In the genomic region with DNA sequence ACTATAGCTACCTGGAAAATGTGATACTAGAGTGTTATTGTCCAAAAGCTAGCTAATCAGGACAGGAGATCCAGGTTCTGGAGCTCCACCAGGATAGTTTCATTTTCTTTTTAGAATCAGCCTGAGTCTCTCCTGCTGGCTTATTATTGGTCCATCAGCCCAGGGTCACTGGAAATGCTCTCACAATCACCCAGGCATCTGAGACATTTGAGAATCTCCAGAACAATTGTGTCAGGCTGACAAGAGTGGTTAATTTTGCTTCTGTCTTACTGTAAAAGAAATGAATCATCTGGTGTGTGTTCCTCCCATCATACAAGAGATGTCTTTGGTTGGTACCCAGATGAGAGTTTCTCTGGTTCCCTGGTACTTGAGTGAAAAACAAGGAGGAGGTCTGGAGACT, we compare ENCODE assay signal across 22 cellular contexts. TPM values are rescaled to one million over a fixed set of nuclear protein-coding genes. Genes with fewer than 3 reads are reported as not detected.
A peak's percentile ranks its signal among the peaks of the same experiment; 100 is the strongest.
DNase-seq lines count a peak whose midpoint lies in the region; ATAC-seq and TF ChIP-seq lines count a peak whose summit lies in the region.
"Had no signal": no experiment of that assay in that cellular context is flagged by ENCODE, and none has a peak within 500 bp of the region (broad histone marks: within the 10 kb centered on the region; RNA-seq: fewer than 3 reads in every experiment).

No MANE protein-coding gene starts in this region.

- H4K20me1 ChIP-seq in Loucy (ENCODE audit: insufficient read depth, low read length, poor library complexity, severe bottlenecking), result no peaks in the 10 kb centered on the region
- H4K20me1 ChIP-seq: BLaER1 treated with 17β-estradiol and CSF1 and Interleukin-3, amounts not matched to agents 10 nM and 100 nM had no signal

- intact Hi-C loops in activated CD4-positive, alpha-beta T cell treated with anti-CD3 and anti-CD28 coated beads, Interleukin-2, amount 10 ng/mL, durations not matched to agents 24 days and 14 days (cut with micrococcal nuclease), result no loop called here

- H3K9me3 ChIP-seq in Loucy (ENCODE audit: insufficient read depth, low read depth, low read length) (no peaks in the 10 kb centered on the region), mesenchymal stem cell (ENCODE audit: control insufficient read depth, low read length) (peaks cover 35% of the 10 kb centered on the region)
- H3K9me3 ChIP-seq: upper lobe of right lung had no signal

- no peak overlapping the region for H2BK12ac ChIP-seq in mesenchymal stem cell (ENCODE audit: low read length in 2 of 2)

- in situ Hi-C loops in KBM-7 (cut with MboI; ENCODE audit: low pct_unique_long_range_greater_than_20kb, low sequenced_read_pairs), result no loop called here

- peak overlapping the region; percentile 67 for H3K4me3 Mint-ChIP-seq in activated CD4-positive, alpha-beta T cell treated with anti-CD3 and anti-CD28 coated beads, Interleukin-2, amount 10 ng/mL, durations not matched to agents 24 days and 14 days
- peak overlapping the region; percentile 64 for H3K4me3 Mint-ChIP-seq in activated T-helper 17 cell treated with anti-CD3 and anti-CD28 coated beads, Interleukin-2, amount 50 U/mL, for 72 hours
- H3K4me3 Mint-ChIP-seq: neural crest cell; stimulated activated memory B cell treated with anti-CD40 and anti-IgM and Interleukin-4, amounts not matched to agents 10 μg/mL and 1 μg/mL and 100 μg/mL, for 72 hours had no signal

- H3K36me3 ChIP-seq in Loucy (ENCODE audit: insufficient read depth, low read length), result no peaks in the 10 kb centered on the region
- no peaks in the 10 kb centered on the region for H3K36me3 ChIP-seq in mesenchymal stem cell (ENCODE audit: control insufficient read depth in 1 of 2, insufficient read depth in 2 of 2, low read depth in 1 of 2, low read length in 2 of 2)
- H3K36me3 ChIP-seq: heart left ventricle, SJSA1, upper lobe of right lung had no signal

- H3K14ac ChIP-seq in mesenchymal stem cell (ENCODE audit: low read length in 2 of 2), result no peak overlapping the region

- H3K23ac ChIP-seq in mesenchymal stem cell (ENCODE audit: low read length in 2 of 2), result no peak overlapping the region

- DNase-seq in activated CD4-positive, alpha-beta T cell treated with anti-CD3 and anti-CD28 coated beads, Interleukin-2, amount 10 ng/mL, durations not matched to agents 24 days and 14 days, result peak; percentile 56
- DNase-seq in activated CD4-positive, alpha-beta T cell treated with anti-CD3 and anti-CD28 coated beads for 4 hours, result no peak
- peak; percentile 13 for DNase-seq in mesenchymal stem cell
- DNase-seq in KBM-7, result no peak
- DNase-seq in NK-92 treated with Interleukin-12 subunit alpha and Interleukin-12 subunit beta, amount 100 ng/mL, for 24 hours (lab: John Stamatoyannopoulos, UW), result no peak
- DNase-seq: activated CD8-positive, alpha-beta memory T cell treated with anti-CD3 and anti-CD28 coated beads for 24 hours; GM23248; heart left ventricle; islet precursor cell; NCI-H1092 treated with DMSO at 0.1 percent for 48 hours; NCI-H69; PC-3; stimulated activated CD4-positive, alpha-beta T cell treated with anti-CD3 and anti-CD28 coated beads, Interleukin-12 subunit alpha, Interleukin-12 subunit beta, amount 100 ng/mL, for 4 hours; upper lobe of right lung had no signal

- H3K4me3 ChIP-seq in Loucy (ENCODE audit: low read length, poor library complexity, severe bottlenecking) (peak overlapping the region; percentile 54), mesenchymal stem cell (ENCODE audit: insufficient read depth in 1 of 2, low read depth in 1 of 2, low read length in 2 of 2) (no peak overlapping the region)
- H3K4me3 ChIP-seq: BLaER1 treated with 17β-estradiol and CSF1 and Interleukin-3, amounts not matched to agents 10 nM and 100 nM; GM23248; SJSA1; upper lobe of right lung had no signal

- H3F3A ChIP-seq in Loucy (ENCODE audit: low read depth), result peaks cover 3% of the 10 kb centered on the region; the same call in 1 of the 2 replicates

- H3K9ac ChIP-seq in Loucy (ENCODE audit: low read depth, low read length, poor library complexity, severe bottlenecking) (peak overlapping the region; percentile 33), mesenchymal stem cell (ENCODE audit: low read length) (no peak overlapping the region)
- H3K9ac ChIP-seq: BLaER1 treated with 17β-estradiol and CSF1 and Interleukin-3, amounts not matched to agents 10 nM and 100 nM; GM23248 had no signal

- no peak overlapping the region for H4K91ac ChIP-seq in mesenchymal stem cell (ENCODE audit: low read length)

- H3K4me2 ChIP-seq in Loucy (ENCODE audit: low read depth, low read length, poor library complexity, severe bottlenecking), result peak overlapping the region; percentile 62
- no peak overlapping the region for H3K4me2 ChIP-seq in mesenchymal stem cell (ENCODE audit: low read length, poor library complexity, severe bottlenecking)
- H3K4me2 ChIP-seq: BLaER1 treated with 17β-estradiol and CSF1 and Interleukin-3, amounts not matched to agents 10 nM and 100 nM had no signal

- H3K79me1 ChIP-seq in mesenchymal stem cell (replicated peaks; ENCODE audit: low read length, poor library complexity, severe bottlenecking), result no peaks in the 10 kb centered on the region

- H3K27me3 Mint-ChIP-seq in activated CD4-positive, alpha-beta T cell treated with anti-CD3 and anti-CD28 coated beads, Interleukin-2, amount 10 ng/mL, durations not matched to agents 24 days and 14 days, result no peaks in the 10 kb centered on the region
- H3K27me3 Mint-ChIP-seq in activated T-helper 17 cell treated with anti-CD3 and anti-CD28 coated beads, Interleukin-2, amount 50 U/mL, for 72 hours, result no peaks in the 10 kb centered on the region
- H3K27me3 Mint-ChIP-seq: stimulated activated memory B cell treated with anti-CD40 and anti-IgM and Interleukin-4, amounts not matched to agents 10 μg/mL and 1 μg/mL and 100 μg/mL, for 72 hours had no signal

- H2AK5ac ChIP-seq in mesenchymal stem cell (ENCODE audit: low read length, severe bottlenecking), result no peak overlapping the region

- H2BK120ac ChIP-seq in mesenchymal stem cell (ENCODE audit: low read depth, low read length), result no peak overlapping the region

- peaks cover 21% of the 10 kb centered on the region for H3K79me2 ChIP-seq in Loucy (ENCODE audit: insufficient read depth, low read length)

- H2BK15ac ChIP-seq in mesenchymal stem cell (ENCODE audit: low read depth, poor library complexity, severe bottlenecking), result no peak overlapping the region

- H3K4me1 ChIP-seq in Loucy (ENCODE audit: insufficient read depth, low read length, poor library complexity, severe bottlenecking) (peaks cover 45% of the 10 kb centered on the region), mesenchymal stem cell (ENCODE audit: control insufficient read depth, insufficient read depth, low read depth, low read length) (no peaks in the 10 kb centered on the region)
- H3K4me1 ChIP-seq: SJSA1, upper lobe of right lung had no signal

- no peaks in the 10 kb centered on the region for H3K27me3 ChIP-seq in Loucy (ENCODE audit: insufficient read depth, low read length, poor library complexity, severe bottlenecking)
- H3K27me3 ChIP-seq in mesenchymal stem cell (ENCODE audit: control insufficient read depth in 1 of 2, insufficient read depth in 1 of 2, low read length in 2 of 2), result no peaks in the 10 kb centered on the region
- H3K27me3 ChIP-seq: BLaER1 treated with 17β-estradiol and CSF1 and Interleukin-3, amounts not matched to agents 10 nM and 100 nM; heart left ventricle; SJSA1; upper lobe of right lung had no signal

- no peak overlapping the region for H3K4ac ChIP-seq in mesenchymal stem cell (ENCODE audit: low read depth in 1 of 2, low read length in 2 of 2)

- no peak for TF ChIP-seq CTCF in Loucy (conservative IDR thresholded peaks at IDR 0.05; ENCODE audit: low read length)

- H3K18ac ChIP-seq in mesenchymal stem cell (ENCODE audit: low read depth in 1 of 2, low read length in 2 of 2), result no peak overlapping the region

- peaks cover 4% of the 10 kb centered on the region for H3K9me3 Mint-ChIP-seq in activated CD4-positive, alpha-beta T cell treated with anti-CD3 and anti-CD28 coated beads, Interleukin-2, amount 10 ng/mL, durations not matched to agents 24 days and 14 days
- peaks cover 4% of the 10 kb centered on the region for H3K9me3 Mint-ChIP-seq in activated T-helper 17 cell treated with anti-CD3 and anti-CD28 coated beads, Interleukin-2, amount 50 U/mL, for 72 hours

- H3K27ac Mint-ChIP-seq in activated CD4-positive, alpha-beta T cell treated with anti-CD3 and anti-CD28 coated beads, Interleukin-2, amount 10 ng/mL, durations not matched to agents 24 days and 14 days, result no peak overlapping the region
- peak overlapping the region; percentile 71 for H3K27ac Mint-ChIP-seq in activated T-helper 17 cell treated with anti-CD3 and anti-CD28 coated beads, Interleukin-2, amount 50 U/mL, for 72 hours
- H3K27ac Mint-ChIP-seq: stimulated activated memory B cell treated with anti-CD40 and anti-IgM and Interleukin-4, amounts not matched to agents 10 μg/mL and 1 μg/mL and 100 μg/mL, for 72 hours had no signal

- H2BK5ac ChIP-seq in mesenchymal stem cell (ENCODE audit: low read depth, low read length, poor library complexity, severe bottlenecking), result no peak overlapping the region

- no peak overlapping the region for H4K8ac ChIP-seq in mesenchymal stem cell (ENCODE audit: low read length)

- no peaks in the 10 kb centered on the region for H3K36me3 Mint-ChIP-seq in activated CD4-positive, alpha-beta T cell treated with anti-CD3 and anti-CD28 coated beads, Interleukin-2, amount 10 ng/mL, durations not matched to agents 24 days and 14 days (ENCODE audit: low read depth)
- no peaks in the 10 kb centered on the region for H3K36me3 Mint-ChIP-seq in activated T-helper 17 cell treated with anti-CD3 and anti-CD28 coated beads, Interleukin-2, amount 50 U/mL, for 72 hours (ENCODE audit: low read depth)

- no peaks in the 10 kb centered on the region for H3K9me2 ChIP-seq in Loucy (replicated peaks; ENCODE audit: low read depth, low read length)

- H2AFZ ChIP-seq in Loucy (ENCODE audit: low read length), result peak overlapping the region; percentile 59
- no peak overlapping the region for H2AFZ ChIP-seq in mesenchymal stem cell (ENCODE audit: low read depth, low read length)
- H2AFZ ChIP-seq: GM23248 had no signal

- peaks cover 4% of the 10 kb centered on the region for H3K4me1 Mint-ChIP-seq in activated CD4-positive, alpha-beta T cell treated with anti-CD3 and anti-CD28 coated beads, Interleukin-2, amount 10 ng/mL, durations not matched to agents 24 days and 14 days
- peaks cover 11% of the 10 kb centered on the region for H3K4me1 Mint-ChIP-seq in activated T-helper 17 cell treated with anti-CD3 and anti-CD28 coated beads, Interleukin-2, amount 50 U/mL, for 72 hours
- H3K4me1 Mint-ChIP-seq: neural crest cell had no signal

- peak; percentile 71 for ATAC-seq in activated T-helper 17 cell treated with anti-CD3 and anti-CD28 coated beads, Interleukin-2, amount 50 U/mL, for 72 hours (replicated peaks)
- no peak for ATAC-seq in HG03025 (IDR thresholded peaks at IDR 0.05; ENCODE audit: low FRiP score, unreplicated experiment)
- ATAC-seq: heart left ventricle; PC-3; stimulated activated memory B cell treated with anti-CD40 and anti-IgM and Interleukin-4, amounts not matched to agents 10 μg/mL and 1 μg/mL and 100 μg/mL, for 72 hours; upper lobe of right lung had no signal

- no peak overlapping the region for H3K27ac ChIP-seq in mesenchymal stem cell (ENCODE audit: low read length, poor library complexity, severe bottlenecking)
- H3K27ac ChIP-seq: BLaER1 treated with 17β-estradiol and CSF1 and Interleukin-3, amounts not matched to agents 10 nM and 100 nM; GM23248; heart left ventricle; HL-60; SJSA1; upper lobe of right lung had no signal

RNA-seq across cellular contexts. Expression of a gene that starts 43.6 kb away (rescaled TPM):
- 2.6 and 3.0 TPM in 2 replicates for total RNA-seq in activated CD4-positive, alpha-beta T cell treated with anti-CD3 and anti-CD28 coated beads, Interleukin-2, amount 10 ng/mL, durations not matched to agents 24 days and 14 days
- 1 to 10 TPM; 2.3 to 3.1 TPM for total RNA-seq in activated T-helper 17 cell treated with anti-CD3 and anti-CD28 coated beads, Interleukin-2, amount 50 U/mL, for 72 hours
- 0.36 TPM for polyA plus RNA-seq in mesenchymal stem cell (2013, experiment 1 of 2)
- 0.40 TPM for polyA plus RNA-seq in mesenchymal stem cell (2013, experiment 2 of 2)

Comparison
In these comparisons a context has a peak if more than half of its experiments do, and no peak if none do; other contexts are left out.
1. DNase-seq: peak in activated CD4-positive, alpha-beta T cell treated with anti-CD3 and anti-CD28 coated beads, Interleukin-2, amount 10 ng/mL, durations not matched to agents 24 days and 14 days (single experiment) and mesenchymal stem cell (single experiment); none in activated CD4-positive, alpha-beta T cell treated with anti-CD3 and anti-CD28 coated beads for 4 hours (0 of 2), KBM-7 (single experiment) and NK-92 treated with Interleukin-12 subunit alpha and Interleukin-12 subunit beta, amount 100 ng/mL, for 24 hours (single experiment).